11 cellular contexts compared by ENCODE assay signal in the genomic region with DNA sequence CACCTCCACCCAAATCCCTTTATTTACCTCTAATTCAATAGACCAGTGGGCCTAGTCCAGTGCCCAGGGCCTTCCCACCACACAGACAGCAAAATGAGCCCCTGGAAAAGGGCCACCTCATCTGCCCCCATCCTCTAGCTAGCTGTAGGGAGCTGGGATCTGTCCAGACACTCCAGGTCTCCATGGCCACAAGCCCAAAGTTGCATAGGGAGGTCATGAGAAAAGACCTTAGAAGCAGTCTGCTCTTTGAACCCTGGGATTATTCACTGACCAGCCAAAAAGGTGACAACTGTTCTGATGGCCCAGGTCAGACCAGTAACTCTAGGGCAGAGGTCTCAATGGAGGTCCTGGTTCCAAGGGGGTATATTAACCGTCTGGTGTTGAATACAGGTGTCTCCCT. TPM values are rescaled to one million over a fixed set of nuclear protein-coding genes. Genes with fewer than 3 reads are reported as not detected.
DNase-seq lines count a peak whose midpoint lies in the region; ATAC-seq and TF ChIP-seq lines count a peak whose summit lies in the region.
"Had no signal": no experiment of that assay in that cellular context is flagged by ENCODE, and none has a peak within 500 bp of the region (broad histone marks: within the 10 kb centered on the region; RNA-seq: fewer than 3 reads in every experiment).

No MANE protein-coding gene starts in this region.

- peaks cover 60 to 77% (median 69%) of the 10 kb centered on the region in 10 experiments for H3K4me1 ChIP-seq in BLaER1 treated with 17β-estradiol and CSF1 and Interleukin-3, amounts not matched to agents 10 nM and 100 nM
- H3K4me1 ChIP-seq in RWPE2 (ENCODE audit: insufficient read depth, poor library complexity, severe bottlenecking), result peaks cover 48% of the 10 kb centered on the region
- peaks cover 49% of the 10 kb centered on the region for H3K4me1 ChIP-seq in hepatocyte (ENCODE audit: insufficient read depth)
- H3K4me1 ChIP-seq in colonic mucosa, result peaks cover 14% of the 10 kb centered on the region

- H3K9me2 ChIP-seq in hepatocyte (replicated peaks; ENCODE audit: insufficient read depth), result no peaks in the 10 kb centered on the region

- peak overlapping the region in 6 of 11 experiments; percentile 1 to 98 (median 95); a peak in 7 of 22 replicates for H3K4me2 ChIP-seq in BLaER1 treated with 17β-estradiol and CSF1 and Interleukin-3, amounts not matched to agents 10 nM and 100 nM
- H3K4me2 ChIP-seq in hepatocyte, result peak overlapping the region; percentile 93

- ATAC-seq in RWPE2 (ENCODE audit: low read depth), result no peak
- no peak for ATAC-seq in GM21786 (IDR thresholded peaks at IDR 0.05; ENCODE audit: unreplicated experiment)
- ATAC-seq: activated CD8-positive, alpha-beta T cell treated with anti-CD3 and anti-CD28 coated beads, Interleukin-2, amount 10 ng/mL, durations not matched to agents 7 days and 5 days had no signal

- no peak for DNase-seq in RWPE2 (ENCODE audit: low spot score)
- no peak for DNase-seq in hepatocyte (ENCODE audit: low spot score)
- peak; percentile 20 for DNase-seq in posterior vena cava (ENCODE audit: low spot score)
- DNase-seq in globus pallidus (ENCODE audit: low spot score), result no peak
- DNase-seq in colonic mucosa, result no peak
- DNase-seq in hepatic stellate cell (ENCODE audit: low spot score), result no peak
- DNase-seq: activated CD8-positive, alpha-beta T cell treated with anti-CD3 and anti-CD28 coated beads, Interleukin-2, amount 10 ng/mL, durations not matched to agents 7 days and 5 days; activated naive CD8-positive, alpha-beta T cell treated with anti-CD3 and anti-CD28 coated beads, Interleukin-2, amount 10 ng/mL, durations not matched to agents 7 days and 5 days; NCI-H446 treated with DMSO at 0.1 percent for 48 hours had no signal

- H2AFZ ChIP-seq in hepatocyte, result no peak overlapping the region

- H3K9me3 ChIP-seq in BLaER1 treated with 17β-estradiol and CSF1 and Interleukin-3, amounts not matched to agents 10 nM and 100 nM (replicated peaks in 1 of 11), result no peaks in the 10 kb centered on the region
- H3K9me3 ChIP-seq in RWPE2 (ENCODE audit: severe bottlenecking) (no peaks in the 10 kb centered on the region), hepatocyte (ENCODE audit: low read depth) (no peaks in the 10 kb centered on the region), colonic mucosa (no peaks in the 10 kb centered on the region)

- WGBS in hepatocyte (ENCODE audit: low lambda C conversion rate, missing lambda C conversion rate), result 75% methylated on average over 1 of the region's 1 CpG

- H3K27me3 ChIP-seq in BLaER1 treated with 17β-estradiol and CSF1 and Interleukin-3, amounts not matched to agents 10 nM and 100 nM, result peaks cover 21 to 49% (median 42%) of the 10 kb centered on the region in 11 experiments
- H3K27me3 ChIP-seq in RWPE2 (ENCODE audit: insufficient read depth, poor library complexity, severe bottlenecking), result no peaks in the 10 kb centered on the region
- H3K27me3 ChIP-seq in hepatocyte, result no peaks in the 10 kb centered on the region
- no peaks in the 10 kb centered on the region for H3K27me3 ChIP-seq in colonic mucosa

- H3K9ac ChIP-seq in BLaER1 treated with 17β-estradiol and CSF1 and Interleukin-3, amounts not matched to agents 10 nM and 100 nM, result no peak overlapping the region
- H3K9ac ChIP-seq in colonic mucosa (ENCODE audit: low read depth in 2 of 2, low read length in 2 of 2), result no peak overlapping the region

- TF ChIP-seq CTCF in RWPE2 (IDR thresholded peaks at IDR 0.05; ENCODE audit: poor library complexity, severe bottlenecking) (no peak), hepatocyte (IDR thresholded peaks at IDR 0.05; ENCODE audit: poor library complexity) (no peak), colonic mucosa (IDR thresholded peaks at IDR 0.05) (no peak)

- H4K20me1 ChIP-seq in BLaER1 treated with 17β-estradiol and CSF1 and Interleukin-3, amounts not matched to agents 10 nM and 100 nM, result peaks cover 0 to 20% (median 7%) of the 10 kb centered on the region in 11 experiments; a peak in 9 of 22 replicates
- H4K20me1 ChIP-seq in hepatocyte (ENCODE audit: insufficient read depth, poor library complexity, severe bottlenecking), result no peaks in the 10 kb centered on the region

- no peak overlapping the region for H3K4me3 ChIP-seq in BLaER1 treated with 17β-estradiol and CSF1 and Interleukin-3, amounts not matched to agents 10 nM and 100 nM
- H3K4me3 ChIP-seq in RWPE2 (ENCODE audit: severe bottlenecking) (no peak overlapping the region), hepatocyte (no peak overlapping the region), colonic mucosa (no peak overlapping the region)

- intact Hi-C loops in posterior vena cava (cut with DNase I) (loop anchor here (5.0 to 10.0 kb wide), 2 partner anchors 34 to 58 kb away; a partner anchor contains a TSS), colonic mucosa (cut with DNase I) (loop anchor here (5.0 kb wide), 1 partner anchor 34 kb away; a partner anchor contains a TSS)

- peaks cover 43% of the 10 kb centered on the region for H3K79me2 ChIP-seq in hepatocyte

- no peak overlapping the region for H3K27ac ChIP-seq in BLaER1 treated with 17β-estradiol and CSF1 and Interleukin-3, amounts not matched to agents 10 nM and 100 nM
- H3K27ac ChIP-seq in RWPE2 (ENCODE audit: poor library complexity, severe bottlenecking) (peak overlapping the region; percentile 96), hepatocyte (no peak overlapping the region), colonic mucosa (no peak overlapping the region)

- H3K36me3 ChIP-seq in BLaER1 treated with 17β-estradiol and CSF1 and Interleukin-3, amounts not matched to agents 10 nM and 100 nM, result no peaks in the 10 kb centered on the region
- H3K36me3 ChIP-seq in RWPE2 (ENCODE audit: low read depth), result no peaks in the 10 kb centered on the region
- no peaks in the 10 kb centered on the region for H3K36me3 ChIP-seq in hepatocyte (replicated peaks; ENCODE audit: insufficient read depth, low read depth)
- H3K36me3 ChIP-seq in colonic mucosa, result no peaks in the 10 kb centered on the region

RNA-seq across cellular contexts. Expression of a gene that starts 2.0 kb away (rescaled TPM):
- 9.3 and 11.6 TPM in 2 replicates for total RNA-seq in hepatocyte
- 23.3 and 27.4 TPM in 2 replicates for polyA plus RNA-seq in hepatocyte
- 10 to 100 TPM; 42.3 to 43.6 TPM for total RNA-seq in posterior vena cava
- 10 to 100 TPM; 14.7 to 15.2 TPM for total RNA-seq in colonic mucosa

RNA-seq across cellular contexts. Expression of a gene that starts 34.8 kb away (rescaled TPM):
- total RNA-seq in hepatocyte, result 56.0 and 57.3 TPM in 2 replicates
- polyA plus RNA-seq in hepatocyte, result 19.1 and 20.9 TPM in 2 replicates
- 10 to 100 TPM; 56.1 to 61.8 TPM for total RNA-seq in posterior vena cava
- total RNA-seq in colonic mucosa, result 10 to 100 TPM; 35.7 to 52.8 TPM

RNA-seq across cellular contexts. Expression of a gene that starts 53.8 kb away (rescaled TPM):
- total RNA-seq in hepatocyte (175 and 189 TPM in 2 replicates), posterior vena cava (100 to 1,000 TPM; 120 to 152 TPM), colonic mucosa (100 to 1,000 TPM; 173 to 315 TPM)
- 98.3 and 107 TPM in 2 replicates for polyA plus RNA-seq in hepatocyte
